11 cellular contexts compared by ENCODE assay signal in the genomic region with DNA sequence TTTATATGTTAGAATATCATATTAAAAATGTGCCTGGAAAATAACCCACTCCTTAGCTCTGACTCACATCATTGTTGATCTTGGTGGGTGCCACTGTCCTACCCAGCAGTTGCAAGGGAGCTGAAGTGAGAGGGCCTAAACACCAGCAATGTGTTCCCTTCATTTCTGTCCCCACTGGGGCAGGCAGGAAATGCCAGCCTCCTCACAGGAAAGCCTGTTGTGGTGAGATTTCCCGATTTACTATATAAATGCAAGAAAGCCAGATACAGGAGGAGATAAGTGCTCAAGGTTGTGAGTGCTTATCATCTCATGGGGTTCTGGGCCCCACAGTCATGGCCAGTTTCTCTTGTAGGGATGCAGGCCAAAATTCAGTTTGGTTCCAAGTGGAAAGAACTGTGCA.
"Had no signal": no experiment of that assay in that cellular context is flagged by ENCODE, and none has a peak within 500 bp of the region (broad histone marks: within the 10 kb centered on the region; RNA-seq: fewer than 3 reads in every experiment).

No MANE protein-coding gene starts in this region.

- DNase-seq: activated CD4-positive, alpha-beta memory T cell treated with anti-CD3 and anti-CD28 coated beads, Interleukin-2, amount 10 ng/mL, durations not matched to agents 7 days and 5 days; activated CD4-positive, alpha-beta T cell treated with anti-CD3 and anti-CD28 coated beads for 4 hours; activated CD8-positive, alpha-beta memory T cell treated with anti-CD3 and anti-CD28 coated beads, Interleukin-2, amount 50 U/mL, for 4 hours; activated gamma-delta T cell; activated T-cell treated with anti-CD3 and anti-CD28 coated beads, Interleukin-2, amount 50 U/mL, for 48 hours; glutamatergic neuron; psoas muscle; right lobe of liver; T1000 had no signal

- ATAC-seq: activated naive CD4-positive, alpha-beta T cell treated with anti-CD3 and anti-CD28 coated beads, Interleukin-2, amount 50 U/mL, for 72 hours; psoas muscle; right lobe of liver; WTC11 had no signal
